In genomic region chr7:2493205-2493604, GRCh38 we compare ENCODE assay signal across 20 cellular contexts. TPM values are rescaled to one million over a fixed set of nuclear protein-coding genes. Genes with fewer than 3 reads are reported as not detected.
DNase-seq lines count a peak whose midpoint lies in the region; ATAC-seq and TF ChIP-seq lines count a peak whose summit lies in the region.
"Had no signal": no experiment of that assay in that cellular context is flagged by ENCODE, and none has a peak within 500 bp of the region (broad histone marks: within the 10 kb centered on the region; RNA-seq: fewer than 3 reads in every experiment).

No MANE protein-coding gene starts in this region.

- no peak overlapping the region for H2AFZ ChIP-seq in GM23248

- in situ Hi-C loops in GM23248 (cut with MboI) = no loop called here

- ATAC-seq in HG03565 (IDR thresholded peaks at IDR 0.05; ENCODE audit: unreplicated experiment) = no peak

- H3K9me3 Mint-ChIP-seq in brain (peaks cover 0 to 8% (median 3%) of the 10 kb centered on the region in 5 experiments), nephron (no peaks in the 10 kb centered on the region)

- H3K27ac ChIP-seq in BLaER1 = peak overlapping the region; percentile 46
- no peak overlapping the region for H3K27ac ChIP-seq in GM23248

- H3K4me2 ChIP-seq in BLaER1 (peak overlapping the region; percentile 76), GM23248 (ENCODE audit: unreplicated experiment) (no peak overlapping the region)

- no peak overlapping the region for H3K4me3 ChIP-seq in BLaER1
- no peak overlapping the region for H3K4me3 ChIP-seq in GM23248

- no peak for TF ChIP-seq CTCF in brain (conservative IDR thresholded peaks at IDR 0.05)
- TF ChIP-seq CTCF in nephron (IDR thresholded peaks at IDR 0.05; ENCODE audit: unreplicated experiment in 3 of 3) = no peak

- no peaks in the 10 kb centered on the region for H3K9me3 ChIP-seq in BLaER1
- no peaks in the 10 kb centered on the region for H3K9me3 ChIP-seq in GM23248 (ENCODE audit: low read depth)

- H3K27ac Mint-ChIP-seq in brain (peak overlapping the region in 3 of 5 experiments; percentile 72 to 76 (median 74)), nephron (peak overlapping the region; percentile 62 to 93 (median 82))

- no peaks in the 10 kb centered on the region for H3K9me2 ChIP-seq in GM23248 (ENCODE audit: insufficient read depth)

- WGBS in GM23248 (ENCODE audit: low coverage in 1 of 2, low lambda C conversion rate in 2 of 2, missing lambda C conversion rate in 2 of 2), 2 experiments = 36 to 37% methylated on average over 7 of the region's 7 CpGs

- no peak overlapping the region for H3K4me3 Mint-ChIP-seq in brain
- H3K4me3 Mint-ChIP-seq in nephron = no peak overlapping the region
- H3K4me3 Mint-ChIP-seq: H9 had no signal

- H4K20me1 ChIP-seq in BLaER1 = no peaks in the 10 kb centered on the region
- H4K20me1 ChIP-seq in GM23248 (ENCODE audit: insufficient read depth) = no peaks in the 10 kb centered on the region

- H3K27me3 ChIP-seq in BLaER1 = no peaks in the 10 kb centered on the region
- H3K27me3 ChIP-seq in GM23248 (replicated peaks; ENCODE audit: insufficient read depth) = no peaks in the 10 kb centered on the region

- no peaks in the 10 kb centered on the region for H3K27me3 Mint-ChIP-seq in brain
- H3K27me3 Mint-ChIP-seq in nephron (ENCODE audit: low read depth) = peaks cover 4% of the 10 kb centered on the region

- H3K4me1 ChIP-seq in BLaER1 (peaks cover 84% of the 10 kb centered on the region), GM23248 (ENCODE audit: insufficient read depth) (peaks cover 12% of the 10 kb centered on the region)

- H3F3A ChIP-seq in GM23248 (ENCODE audit: insufficient read depth) = peaks cover 3% of the 10 kb centered on the region; the same call in 1 of the 2 replicates

- H3K36me3 Mint-ChIP-seq in brain (no peaks in the 10 kb centered on the region), nephron (ENCODE audit: low read depth) (no peaks in the 10 kb centered on the region)

- H3K36me3 ChIP-seq in BLaER1 (no peaks in the 10 kb centered on the region), GM23248 (ENCODE audit: low read depth) (no peaks in the 10 kb centered on the region)

- 0 out of 2 replicates have a peak overlapping the region, but pooled peaks have one; percentile 8 for H3K9ac ChIP-seq in BLaER1
- no peak overlapping the region for H3K9ac ChIP-seq in GM23248

- DNase-seq in GM23248 = peak; percentile 60
- DNase-seq in activated CD8-positive, alpha-beta memory T cell treated with anti-CD3 and anti-CD28 coated beads for 24 hours = no peak
- no peak for DNase-seq in RKO (ENCODE audit: low spot score)
- no peak for DNase-seq in GOT3 (lab: John Stamatoyannopoulos, UW)
- DNase-seq: C1 segment of cervical spinal cord; DMS79 treated with DMSO at 0.1 percent for 48 hours; H9; MV-4-11; NCI-H1417 treated with DMSO at 0.1 percent for 48 hours; NCI-H2029; NCI-H2171; NCI-H446 treated with DMSO at 0.1 percent for 48 hours; NK-92 treated with Interleukin-12 subunit alpha and Interleukin-12 subunit beta, amount 100 ng/mL, for 24 hours had no signal

- H3K4me1 Mint-ChIP-seq in brain = peaks cover 56% of the 10 kb centered on the region
- H3K4me1 Mint-ChIP-seq in nephron = peaks cover 56% of the 10 kb centered on the region

- no peaks in the 10 kb centered on the region for H3K79me2 ChIP-seq in GM23248 (ENCODE audit: insufficient read depth)

RNA-seq across cellular contexts. Expression of gene GRIFIN, which starts 17.0 kb away (rescaled TPM):
- total RNA-seq in GM23248 (2014; rRNA removed; shearing (Covaris generic)) = not detected in 2 replicates
- polyA plus RNA-seq in GM23248 (2016; fragmentation: Nextera tagmentation; extraction: Ambion mirVana) = not detected in 2 replicates
- not detected for polyA plus RNA-seq in brain (ENCODE audit: insufficient read depth, low read depth, low replicate concordance)
- total RNA-seq: H9, OCI-LY7, RPMI7951 had no signal
- polyA plus RNA-seq: AG04450 had no signal

RNA-seq across cellular contexts. Expression of gene LFNG, which starts 26.4 kb away (rescaled TPM):
- 2.0 and 3.6 TPM in 2 replicates for total RNA-seq in GM23248 (2014; rRNA removed; shearing (Covaris generic))
- polyA plus RNA-seq in GM23248 (2016; fragmentation: Nextera tagmentation; extraction: Ambion mirVana) = 0.18 and 0.19 TPM in 2 replicates
- 86.6 TPM for polyA plus RNA-seq in brain (ENCODE audit: insufficient read depth, low read depth, low replicate concordance)

Comparison
In these comparisons a context has a peak if more than half of its experiments do, and no peak if none do; other contexts are left out.
1. RNA of gene LFNG, which starts 26.4 kb away (polyA plus RNA-seq): 86.6 TPM in brain (single experiment); 0.18 to 0.19 TPM in GM23248; every median in the first group is over 10 times any median in the second.